8 cellular contexts compared by ENCODE assay signal in the genomic region with DNA sequence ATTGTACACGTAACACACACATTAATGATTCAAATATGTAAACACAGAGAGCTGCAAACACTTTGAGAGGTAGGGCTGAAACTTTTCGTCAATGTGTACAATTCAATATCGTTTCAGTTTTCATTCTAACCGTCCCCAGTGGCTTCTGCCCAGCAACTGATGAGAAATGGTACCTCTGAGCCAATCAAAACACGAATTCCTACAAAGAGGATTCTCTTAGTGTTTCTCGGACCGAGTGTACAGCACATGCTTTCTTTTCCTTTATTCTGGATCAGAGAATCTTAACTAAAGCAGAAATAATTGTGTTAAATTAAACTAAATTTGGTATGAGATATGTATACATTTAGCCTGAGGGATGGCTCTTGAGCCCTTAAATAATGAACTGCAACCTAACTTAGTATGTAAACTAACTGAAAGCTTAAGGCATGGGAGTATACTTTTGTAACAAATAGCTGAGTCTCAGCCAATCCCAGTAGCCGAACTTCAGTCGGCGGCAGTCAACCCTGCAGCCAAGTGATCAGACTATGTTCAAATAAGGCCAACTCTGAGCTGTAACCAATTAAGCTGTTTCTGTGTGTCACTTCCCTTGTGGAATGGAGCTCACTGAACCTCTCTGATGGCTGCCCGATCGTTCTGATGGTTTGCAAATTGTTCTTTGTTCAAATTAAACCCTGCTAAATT. TPM values are rescaled to one million over a fixed set of nuclear protein-coding genes. Genes with fewer than 3 reads are reported as not detected.
DNase-seq lines count a peak whose midpoint lies in the region; ATAC-seq, FAIRE-seq and TF ChIP-seq lines count a peak whose summit lies in the region.

No MANE protein-coding gene starts in this region.

- peak; percentile 88 for ATAC-seq in GM21515 (IDR thresholded peaks at IDR 0.05; ENCODE audit: unreplicated experiment)

- H3K27ac ChIP-seq in HUES64 (ENCODE audit: low read depth, low read length), result peak overlapping the region; percentile 22; the same call in 1 of the 2 replicates

- H3K4me1 Mint-ChIP-seq in nephron progenitor cell, result peaks cover 43% of the 10 kb centered on the region
- peaks cover 50% of the 10 kb centered on the region for H3K4me1 Mint-ChIP-seq in stimulated activated naive CD8-positive, alpha-beta T cell treated with anti-CD3 and anti-CD28 coated beads, Interleukin-15, Interleukin-2, amounts not matched to agents 100 ng/mL and 50 ng/mL, for 24 hours (ENCODE audit: low read depth)

- peak overlapping the region; percentile 72 for H3K4me3 Mint-ChIP-seq in nephron progenitor cell
- peak overlapping the region; percentile 97 for H3K4me3 Mint-ChIP-seq in stimulated activated naive CD8-positive, alpha-beta T cell treated with anti-CD3 and anti-CD28 coated beads, Interleukin-15, Interleukin-2, amounts not matched to agents 100 ng/mL and 50 ng/mL, for 24 hours

- WGBS in HUES64, result 81% methylated on average over 12 of the region's 12 CpGs

- H3K36me3 Mint-ChIP-seq in nephron progenitor cell (ENCODE audit: low read depth), result peaks cover 46% of the 10 kb centered on the region
- H3K36me3 Mint-ChIP-seq in stimulated activated naive CD8-positive, alpha-beta T cell treated with anti-CD3 and anti-CD28 coated beads, Interleukin-15, Interleukin-2, amounts not matched to agents 100 ng/mL and 50 ng/mL, for 24 hours (ENCODE audit: low read depth), result peaks cover 30% of the 10 kb centered on the region

- H3K9me3 ChIP-seq in HUES64 (ENCODE audit: insufficient read depth, low read depth, low read length), result peaks cover 11% of the 10 kb centered on the region

- peak overlapping the region; percentile 50; the same call in 1 of the 2 replicates for H3K9ac ChIP-seq in HUES64 (ENCODE audit: low read depth, low read length)

- peaks cover 2% of the 10 kb centered on the region for H3K27me3 Mint-ChIP-seq in nephron progenitor cell (ENCODE audit: low read depth, poor library complexity)
- no peaks in the 10 kb centered on the region for H3K27me3 Mint-ChIP-seq in stimulated activated naive CD8-positive, alpha-beta T cell treated with anti-CD3 and anti-CD28 coated beads, Interleukin-15, Interleukin-2, amounts not matched to agents 100 ng/mL and 50 ng/mL, for 24 hours

- no peak for TF ChIP-seq CTCF in D721Med (IDR thresholded peaks at IDR 0.05; ENCODE audit: insufficient read depth, missing control alignments)
- no peak for TF ChIP-seq CTCF in nephron progenitor cell (IDR thresholded peaks at IDR 0.05)

- H3K27me3 ChIP-seq in HUES64 (ENCODE audit: insufficient read depth, low read length), result no peaks in the 10 kb centered on the region

- H3K4me1 ChIP-seq in HUES64 (ENCODE audit: insufficient read depth, low read length), result peaks cover 26% of the 10 kb centered on the region

- peaks cover 9% of the 10 kb centered on the region for H3K36me3 ChIP-seq in HUES64 (ENCODE audit: insufficient read depth, low read length)

- peak overlapping the region; percentile 33 for H3K4me3 ChIP-seq in HUES64 (ENCODE audit: low read length)

- peak overlapping the region; percentile 74 for H3K27ac Mint-ChIP-seq in nephron progenitor cell
- peak overlapping the region; percentile 99 for H3K27ac Mint-ChIP-seq in stimulated activated naive CD8-positive, alpha-beta T cell treated with anti-CD3 and anti-CD28 coated beads, Interleukin-15, Interleukin-2, amounts not matched to agents 100 ng/mL and 50 ng/mL, for 24 hours

- peaks cover 18% of the 10 kb centered on the region for H3K9me3 Mint-ChIP-seq in nephron progenitor cell
- peaks cover 7% of the 10 kb centered on the region for H3K9me3 Mint-ChIP-seq in stimulated activated naive CD8-positive, alpha-beta T cell treated with anti-CD3 and anti-CD28 coated beads, Interleukin-15, Interleukin-2, amounts not matched to agents 100 ng/mL and 50 ng/mL, for 24 hours

- no peak for FAIRE-seq in D721Med (lab: Jason Lieb, UNC)

- peak; percentile 39 for DNase-seq in D721Med (ENCODE audit: insufficient read length, low spot score)
- peak; percentile 98 for DNase-seq in RKO (ENCODE audit: low spot score)
- peak; percentile 44 to 66 for DNase-seq in activated T-helper 1 cell treated with anti-CD3 and anti-CD28 coated beads, Interleukin-2, amount 50 U/mL, for 16 hours (ENCODE audit: low read depth in 1 of 2, low spot score in 1 of 2)
- peak; percentile 98 for DNase-seq in fibroblast of peridontal ligament (ENCODE audit: extremely low read depth)
- DNase-seq in nephron progenitor cell, result peak; percentile 64

RNA-seq across cellular contexts. Expression of a gene that starts 16.1 kb away (rescaled TPM):
- 6.9 TPM for polyA plus RNA-seq in HUES64 (2013, experiment 1 of 2)
- 6.1 TPM for polyA plus RNA-seq in HUES64 (2013, experiment 2 of 2)

RNA-seq across cellular contexts. Expression of a gene that starts 26.2 kb away (rescaled TPM):
- 0.15 TPM for polyA plus RNA-seq in HUES64 (2013, experiment 1 of 2)
- 0.25 TPM for polyA plus RNA-seq in HUES64 (2013, experiment 2 of 2)

RNA-seq across cellular contexts. Expression of a gene that starts 33.6 kb away (rescaled TPM):
- polyA plus RNA-seq in HUES64 (2013, experiment 1 of 2), result 0.50 TPM
- polyA plus RNA-seq in HUES64 (2013, experiment 2 of 2), result 0.57 TPM

Comparison
In these comparisons a context has a peak if more than half of its experiments do, and no peak if none do; other contexts are left out.
1. Peak in every context shown above with its lines: DNase-seq, ATAC-seq, H3K4me3 ChIP-seq and H3K27ac ChIP-seq.
2. DNase-seq: peak in every context shown above with its lines; median percentile 98 in RKO; 98 in fibroblast of peridontal ligament; 64 in nephron progenitor cell; 55 in activated T-helper 1 cell treated with anti-CD3 and anti-CD28 coated beads, Interleukin-2, amount 50 U/mL, for 16 hours; 39 in D721Med.